Comparison of ENCODE assay signal across 1 cellular context in genomic region chr9:132769895-132770774, GRCh38.
TF ChIP-seq lines count a peak whose summit lies in the region.

No MANE protein-coding gene starts in this region.

TF ChIP-seq in HepG2, 621 proteins besides CTCF, POLR2A, EP300 and RAD21 (continued from another document and continues in another):
- no peak for TF ChIP-seq RERE (CRISPR knock-in tag; IDR thresholded peaks at IDR 0.05; ENCODE audit: low read depth)
- TF ChIP-seq POLR2G (IDR thresholded peaks at IDR 0.05; ENCODE audit: low read depth, low read length): peak; percentile 48
- no peak for TF ChIP-seq ZNF883 (CRISPR knock-in tag; IDR thresholded peaks at IDR 0.05; ENCODE audit: not compliant biosample characterization)
- 0 out of 2 replicates have a peak, but pooled peaks have one; percentile 9 for TF ChIP-seq GATA4 (IDR thresholded peaks at IDR 0.05; ENCODE audit: borderline replicate concordance, low read depth)
- no peak for TF ChIP-seq EZH2 (conservative IDR thresholded peaks at IDR 0.05; ENCODE audit: low read depth, low read length)
- peak; percentile 24; the same call in 1 of the 2 replicates for TF ChIP-seq FOXO1 (CRISPR knock-in tag; IDR thresholded peaks at IDR 0.05)
- TF ChIP-seq ATM (IDR thresholded peaks at IDR 0.05; ENCODE audit: borderline replicate concordance): no peak
- TF ChIP-seq MNT (IDR thresholded peaks at IDR 0.05): no peak
- no peak for TF ChIP-seq ZNF263 (CRISPR knock-in tag; IDR thresholded peaks at IDR 0.05)
- TF ChIP-seq DMAP1 (CRISPR knock-in tag; IDR thresholded peaks at IDR 0.05): peak; percentile 74; the same call in 1 of the 2 replicates
- TF ChIP-seq ZNF501 (CRISPR knock-in tag; IDR thresholded peaks at IDR 0.05): peak; percentile 24; the same call in 1 of the 2 replicates
- TF ChIP-seq ZNF260 (CRISPR knock-in tag; IDR thresholded peaks at IDR 0.05; ENCODE audit: borderline replicate concordance, low read depth): no peak
- 0 out of 2 replicates have a peak, but pooled peaks have one; percentile 36 for TF ChIP-seq ZBTB7B (CRISPR knock-in tag; IDR thresholded peaks at IDR 0.05)
- 0 out of 2 replicates have a peak, but pooled peaks have one; percentile 52 for TF ChIP-seq MEF2D (CRISPR knock-in tag; IDR thresholded peaks at IDR 0.05)
- TF ChIP-seq ZNF318 (CRISPR knock-in tag; IDR thresholded peaks at IDR 0.05): no peak
- TF ChIP-seq ZFP91 (CRISPR knock-in tag; IDR thresholded peaks at IDR 0.05; ENCODE audit: borderline replicate concordance): peak; percentile 25; the same call in 1 of the 2 replicates
- no peak for TF ChIP-seq POGK (CRISPR knock-in tag; conservative IDR thresholded peaks at IDR 0.05)
- TF ChIP-seq ZGPAT (CRISPR knock-in tag; IDR thresholded peaks at IDR 0.05): peak; percentile 19; the same call in 1 of the 2 replicates
- no peak for TF ChIP-seq NFAT5 (CRISPR knock-in tag; IDR thresholded peaks at IDR 0.05)
- peak; percentile 61 for TF ChIP-seq PHF20 (CRISPR knock-in tag; IDR thresholded peaks at IDR 0.05)
- TF ChIP-seq ZNF580 (CRISPR knock-in tag; IDR thresholded peaks at IDR 0.05; ENCODE audit: borderline replicate concordance, low read depth): peak; percentile 46; the same call in 1 of the 2 replicates
- no peak for TF ChIP-seq MTF2 (CRISPR knock-in tag; IDR thresholded peaks at IDR 0.05; ENCODE audit: borderline replicate concordance)
- TF ChIP-seq TGIF2 (CRISPR knock-in tag; IDR thresholded peaks at IDR 0.05): peak; percentile 48; the same call in 1 of the 2 replicates
